8 cellular contexts compared by ENCODE assay signal in the genomic region with DNA sequence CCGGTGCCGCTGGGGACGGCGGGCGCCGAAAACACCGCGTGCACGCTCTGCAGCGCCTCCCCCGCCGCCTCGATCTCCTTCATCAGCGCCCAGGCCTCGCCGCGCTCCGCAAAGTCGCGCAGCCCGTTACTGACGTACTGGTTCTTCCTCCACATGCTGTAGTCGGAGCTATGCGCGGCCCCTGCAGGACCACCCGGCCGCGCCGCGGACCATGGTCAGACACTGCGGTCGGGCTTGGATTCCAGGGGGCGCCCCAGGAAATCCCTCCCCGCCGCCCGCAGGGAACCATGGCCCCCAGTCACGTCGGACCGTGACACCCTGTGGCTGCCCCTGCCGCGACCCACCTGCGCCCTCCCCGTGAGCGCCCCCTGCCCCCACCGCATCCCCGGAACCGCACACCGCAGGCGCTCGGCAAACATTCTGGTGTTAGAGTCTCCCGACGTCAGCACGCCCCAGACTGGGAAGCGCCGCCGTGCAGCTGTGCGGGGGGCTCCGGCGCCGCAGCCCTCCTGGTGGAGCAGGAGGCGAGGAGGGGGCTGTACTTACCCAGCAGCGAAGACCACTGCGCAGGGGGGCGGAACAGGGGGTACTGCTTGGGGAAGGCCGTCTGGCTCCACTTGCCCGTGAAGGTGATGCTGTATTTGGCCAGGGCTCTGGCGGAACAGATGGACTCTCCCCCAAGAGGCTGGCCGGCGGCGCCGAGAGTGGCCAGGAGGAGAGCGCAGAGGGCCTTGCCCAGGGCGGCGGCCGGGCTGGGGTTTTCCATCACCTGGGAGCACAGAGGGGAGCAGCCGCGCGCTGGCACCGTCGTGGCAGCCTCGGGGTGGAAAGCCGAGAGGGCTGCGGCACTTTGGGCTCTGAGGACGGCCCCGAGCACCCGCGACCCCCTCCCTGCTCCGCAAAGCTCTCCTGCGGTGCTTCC. TPM values are rescaled to one million over a fixed set of nuclear protein-coding genes. Genes with fewer than 3 reads are reported as not detected.
A peak's percentile ranks its signal among the peaks of the same experiment; 100 is the strongest.
DNase-seq lines count a peak whose midpoint lies in the region; ATAC-seq and TF ChIP-seq lines count a peak whose summit lies in the region.

No MANE protein-coding gene starts in this region.

- CTCF ChIA-PET in activated CD4-positive, alpha-beta memory T cell treated with anti-CD3 and anti-CD28 coated beads for 36 hours (lab: Charles Lee): interaction anchor here (1.0 to 1.6 kb wide), 3 partner anchors 14 to 114 kb away, joined by 3 to 4 read pairs (median 3); no protein-coding TSS in a partner anchor

- H3K4me1 Mint-ChIP-seq in activated CD4-positive, alpha-beta memory T cell treated with anti-CD3 and anti-CD28 coated beads for 36 hours (ENCODE audit: low read depth): peaks cover 10% of the 10 kb centered on the region

- peak overlapping the region; percentile 79 for H2AFZ ChIP-seq in neuron (ENCODE audit: low read depth, low read length)
- H2AFZ ChIP-seq in Karpas-422 (ENCODE audit: low read length): no peak overlapping the region

- POLR2A ChIA-PET in activated CD4-positive, alpha-beta memory T cell treated with anti-CD3 and anti-CD28 coated beads for 36 hours (lab: Charles Lee): interaction anchor here (0.6 to 1.0 kb wide), 2 partner anchors 95 to 175 kb away, joined by 3 read pairs; partner anchors contain the start of gene UVSSA

- no peak for TF ChIP-seq EP300 in esophagus muscularis mucosa (IDR thresholded peaks at IDR 0.05)

- H3K27ac Mint-ChIP-seq in activated CD4-positive, alpha-beta memory T cell treated with anti-CD3 and anti-CD28 coated beads for 36 hours: no peak overlapping the region

- H3K27ac ChIP-seq in esophagus muscularis mucosa (replicated peaks in 1 of 4) (peak overlapping the region; percentile 61 to 75 (median 74)), Karpas-422 (ENCODE audit: low read length) (no peak overlapping the region)

- WGBS in esophagus muscularis mucosa: 3% methylated on average over 7 of the region's 89 CpGs

- H3K27me3 ChIP-seq in esophagus muscularis mucosa (peaks cover 8 to 55% (median 26%) of the 10 kb centered on the region in 4 donors), neuron (ENCODE audit: insufficient read depth, low read length) (peaks cover 60% of the 10 kb centered on the region), Karpas-422 (ENCODE audit: low read length) (no peaks in the 10 kb centered on the region)

- H3K79me2 ChIP-seq in Karpas-422 (ENCODE audit: low read length): no peaks in the 10 kb centered on the region

- no peaks in the 10 kb centered on the region for H3K9me3 Mint-ChIP-seq in activated CD4-positive, alpha-beta memory T cell treated with anti-CD3 and anti-CD28 coated beads for 36 hours

- H3K27me3 Mint-ChIP-seq in activated CD4-positive, alpha-beta memory T cell treated with anti-CD3 and anti-CD28 coated beads for 36 hours: peaks cover 19% of the 10 kb centered on the region

- H3K4me2 ChIP-seq in Karpas-422 (ENCODE audit: low read depth, low read length, poor library complexity, severe bottlenecking): no peak overlapping the region

- H3K9me3 ChIP-seq in ES-I3 (ENCODE audit: control insufficient read depth, insufficient read depth, low read length) (no peaks in the 10 kb centered on the region), esophagus muscularis mucosa (no peaks in the 10 kb centered on the region), neuron (ENCODE audit: low read length) (peaks cover 5% of the 10 kb centered on the region), Karpas-422 (ENCODE audit: low read length) (no peaks in the 10 kb centered on the region)

- intact Hi-C loops in activated CD4-positive, alpha-beta memory T cell treated with anti-CD3 and anti-CD28 coated beads for 36 hours (cut with micrococcal nuclease): no loop called here
- intact Hi-C loops in esophagus muscularis mucosa (cut with DNase I): no loop called here

- peak overlapping the region; percentile 48 to 56 (median 53) for H3K4me3 ChIP-seq in esophagus muscularis mucosa
- peak overlapping the region; percentile 36 for H3K4me3 ChIP-seq in neuron (ENCODE audit: low read length)
- no peak overlapping the region for H3K4me3 ChIP-seq in Karpas-422 (ENCODE audit: low read length)

- H3K36me3 ChIP-seq in ES-I3 (ENCODE audit: insufficient read depth, low read length) (no peaks in the 10 kb centered on the region), esophagus muscularis mucosa (peaks cover 0 to 8% (median 0%) of the 10 kb centered on the region in 4 donors), neuron (ENCODE audit: insufficient read depth, low read length) (peaks cover 2% of the 10 kb centered on the region), Karpas-422 (ENCODE audit: insufficient read depth, low read length) (no peaks in the 10 kb centered on the region)

- no peak for TF ChIP-seq CTCF in esophagus muscularis mucosa (IDR thresholded peaks at IDR 0.05)

- TF ChIP-seq POLR2A in esophagus muscularis mucosa (IDR thresholded peaks at IDR 0.05; ENCODE audit: low read depth): no peak

- H3K9me2 ChIP-seq in Karpas-422 (replicated peaks; ENCODE audit: insufficient read depth, low read length): no peaks in the 10 kb centered on the region

- DNase-seq in activated CD4-positive, alpha-beta memory T cell treated with anti-CD3 and anti-CD28 coated beads for 36 hours: peak; percentile 59
- peak; percentile 86 for DNase-seq in esophagus muscularis mucosa (ENCODE audit: extremely low spot score)
- no peak for DNase-seq in Karpas-422
- no peak for DNase-seq in COLO668 (lab: John Stamatoyannopoulos, UW; ENCODE audit: unreplicated experiment)
- no peak for DNase-seq in foreskin melanocyte

- no peaks in the 10 kb centered on the region for H3K36me3 Mint-ChIP-seq in activated CD4-positive, alpha-beta memory T cell treated with anti-CD3 and anti-CD28 coated beads for 36 hours

- H3K4me1 ChIP-seq in ES-I3 (ENCODE audit: insufficient read depth, low read length) (no peaks in the 10 kb centered on the region; the same call in 1 of the 2 replicates), esophagus muscularis mucosa (peaks cover 47 to 56% (median 56%) of the 10 kb centered on the region in 4 donors), neuron (ENCODE audit: insufficient read depth, low read length) (peaks cover 8% of the 10 kb centered on the region), Karpas-422 (ENCODE audit: low read length) (peaks cover 18% of the 10 kb centered on the region)

- H4K20me1 ChIP-seq in Karpas-422 (ENCODE audit: insufficient read depth, low read depth, low read length): no peaks in the 10 kb centered on the region

- ATAC-seq in HG02642 (IDR thresholded peaks at IDR 0.05; ENCODE audit: poor library complexity, unreplicated experiment): no peak

- peak overlapping the region; percentile 35 for H3K4me3 Mint-ChIP-seq in activated CD4-positive, alpha-beta memory T cell treated with anti-CD3 and anti-CD28 coated beads for 36 hours

- H3K9ac ChIP-seq in ES-I3 (ENCODE audit: low read depth, low read length) (peak overlapping the region; percentile 49; the same call in 1 of the 2 replicates), Karpas-422 (ENCODE audit: low read length) (no peak overlapping the region)

RNA-seq across cellular contexts. Expression of gene SPON2, which starts 0.8 kb away (rescaled TPM):
- total RNA-seq in activated CD4-positive, alpha-beta memory T cell treated with anti-CD3 and anti-CD28 coated beads for 36 hours: 1 to 10 TPM; 9.0 to 9.5 TPM
- 10 to 100 TPM; 21.3 to 72.9 (median 58.3) TPM for total RNA-seq in esophagus muscularis mucosa
- total RNA-seq in Karpas-422 (2014; rRNA removed; shearing (Covaris generic); ENCODE audit: low replicate concordance): 7.4 and 8.9 TPM in 2 replicates

RNA-seq across cellular contexts. Expression of gene RNF212, which starts 58.2 kb away (rescaled TPM):
- 1 to 10 TPM in 1 of 2 experiments, under 1 TPM in 1; 0.87 to 1.4 TPM for total RNA-seq in activated CD4-positive, alpha-beta memory T cell treated with anti-CD3 and anti-CD28 coated beads for 36 hours
- total RNA-seq in esophagus muscularis mucosa: 1 to 10 TPM; 3.8 to 9.7 (median 7.3) TPM
- total RNA-seq in Karpas-422 (2014; rRNA removed; shearing (Covaris generic); ENCODE audit: low replicate concordance): not detected in 2 replicates

Comparison
In these comparisons a context has a peak if more than half of its experiments do, and no peak if none do; other contexts are left out.
1. DNase-seq: peak in activated CD4-positive, alpha-beta memory T cell treated with anti-CD3 and anti-CD28 coated beads for 36 hours (single experiment) and esophagus muscularis mucosa (single experiment); none in Karpas-422 (single experiment), COLO668 (single experiment) and foreskin melanocyte (single experiment).